Comparison of ENCODE assay signal across 1 cellular context in the genomic region with DNA sequence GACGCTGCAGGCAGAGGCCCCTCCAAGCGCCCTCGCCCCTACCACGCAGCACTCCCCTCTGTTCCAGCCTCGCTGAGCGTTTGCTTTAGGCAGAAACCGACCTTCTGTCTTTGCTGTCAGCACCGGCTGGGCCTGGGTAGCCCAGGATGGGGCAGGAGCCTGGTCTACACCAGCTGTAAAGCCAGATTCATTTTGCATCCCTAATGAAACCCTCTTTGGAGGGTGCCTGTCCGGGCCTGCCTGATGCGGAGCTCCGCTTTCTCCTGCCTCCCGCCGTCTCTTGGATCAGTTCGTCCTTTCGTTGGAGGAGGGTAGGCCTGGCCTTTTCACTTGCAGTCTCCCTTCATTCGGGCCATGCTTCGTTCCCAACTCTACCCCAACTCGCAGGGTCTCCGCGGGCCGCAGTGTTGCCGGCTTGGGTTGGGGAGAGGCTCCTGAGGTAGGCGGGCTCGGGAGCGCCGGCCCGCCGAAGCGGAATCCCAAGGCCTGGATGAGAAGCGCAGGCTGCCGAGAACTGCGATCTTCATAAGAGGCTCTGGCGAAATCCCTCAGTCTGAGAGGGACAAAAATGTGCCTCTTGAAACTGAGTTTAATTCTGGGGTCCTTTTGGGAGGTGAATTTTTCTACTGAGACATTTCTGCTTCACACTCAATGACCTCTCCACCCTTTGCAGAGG.
TF ChIP-seq lines count a peak whose summit lies in the region.

No MANE protein-coding gene starts in this region.

TF ChIP-seq in HEK293, 187 proteins besides CTCF, POLR2A, EP300 and RAD21 (continued from another document and continues in another):
- TF ChIP-seq ZNF704 (tag by site-specific recombination; IDR thresholded peaks at IDR 0.05) (no peak), ZNF558 (tag by site-specific recombination; IDR thresholded peaks at IDR 0.05) (no peak), ZNF747 (tag by site-specific recombination; IDR thresholded peaks at IDR 0.05) (no peak), ZNF76 (tag by site-specific recombination; IDR thresholded peaks at IDR 0.05; ENCODE audit: borderline replicate concordance, low read depth) (0 out of 2 replicates have a peak, but pooled peaks have one; percentile 2), ZNF221 (tag by site-specific recombination; IDR thresholded peaks at IDR 0.05; ENCODE audit: borderline replicate concordance) (no peak), ZNF280D (tag by site-specific recombination; IDR thresholded peaks at IDR 0.05) (no peak), ZNF626 (tag by site-specific recombination; IDR thresholded peaks at IDR 0.05) (no peak), ATF2 (tag by site-specific recombination; IDR thresholded peaks at IDR 0.05; ENCODE audit: low read depth) (no peak), ZNF624 (tag by site-specific recombination; IDR thresholded peaks at IDR 0.05) (peak; percentile 88), ZNF514 (tag by site-specific recombination; IDR thresholded peaks at IDR 0.05) (no peak), HOXA7 (CRISPR knock-in tag; IDR thresholded peaks at IDR 0.05; ENCODE audit: borderline replicate concordance) (no peak), ZFP3 (tag by site-specific recombination; IDR thresholded peaks at IDR 0.05; ENCODE audit: low read depth) (0 out of 2 replicates have a peak, but pooled peaks have one; percentile 8), RBAK (tag by site-specific recombination; IDR thresholded peaks at IDR 0.05) (no peak), ZNF488 (tag by site-specific recombination; IDR thresholded peaks at IDR 0.05) (no peak), ZNF239 (tag by site-specific recombination; IDR thresholded peaks at IDR 0.05) (no peak), ZNF544 (tag by site-specific recombination; IDR thresholded peaks at IDR 0.05) (no peak), ZFP41 (tag by site-specific recombination; IDR thresholded peaks at IDR 0.05; ENCODE audit: borderline replicate concordance) (no peak), PATZ1 (tag by site-specific recombination; IDR thresholded peaks at IDR 0.05) (peak; percentile 44; the same call in 1 of the 2 replicates), ZBTB21 (tag by site-specific recombination; IDR thresholded peaks at IDR 0.05) (no peak), GLI4 (tag by site-specific recombination; IDR thresholded peaks at IDR 0.05) (no peak), ZNF48 (tag by site-specific recombination; IDR thresholded peaks at IDR 0.05) (no peak)
- TF ChIP-seq, protein P1, sequence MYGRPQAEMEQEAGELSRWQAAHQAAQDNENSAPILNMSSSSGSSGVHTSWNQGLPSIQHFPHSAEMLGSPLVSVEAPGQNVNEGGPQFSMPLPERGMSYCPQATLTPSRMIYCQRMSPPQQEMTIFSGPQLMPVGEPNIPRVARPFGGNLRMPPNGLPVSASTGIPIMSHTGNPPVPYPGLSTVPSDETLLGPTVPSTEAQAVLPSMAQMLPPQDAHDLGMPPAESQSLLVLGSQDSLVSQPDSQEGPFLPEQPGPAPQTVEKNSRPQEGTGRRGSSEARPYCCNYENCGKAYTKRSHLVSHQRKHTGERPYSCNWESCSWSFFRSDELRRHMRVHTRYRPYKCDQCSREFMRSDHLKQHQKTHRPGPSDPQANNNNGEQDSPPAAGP (tag by site-specific recombination; IDR thresholded peaks at IDR 0.05), result no peak; the same call in none of the 2 replicates
- TF ChIP-seq, protein P2, sequence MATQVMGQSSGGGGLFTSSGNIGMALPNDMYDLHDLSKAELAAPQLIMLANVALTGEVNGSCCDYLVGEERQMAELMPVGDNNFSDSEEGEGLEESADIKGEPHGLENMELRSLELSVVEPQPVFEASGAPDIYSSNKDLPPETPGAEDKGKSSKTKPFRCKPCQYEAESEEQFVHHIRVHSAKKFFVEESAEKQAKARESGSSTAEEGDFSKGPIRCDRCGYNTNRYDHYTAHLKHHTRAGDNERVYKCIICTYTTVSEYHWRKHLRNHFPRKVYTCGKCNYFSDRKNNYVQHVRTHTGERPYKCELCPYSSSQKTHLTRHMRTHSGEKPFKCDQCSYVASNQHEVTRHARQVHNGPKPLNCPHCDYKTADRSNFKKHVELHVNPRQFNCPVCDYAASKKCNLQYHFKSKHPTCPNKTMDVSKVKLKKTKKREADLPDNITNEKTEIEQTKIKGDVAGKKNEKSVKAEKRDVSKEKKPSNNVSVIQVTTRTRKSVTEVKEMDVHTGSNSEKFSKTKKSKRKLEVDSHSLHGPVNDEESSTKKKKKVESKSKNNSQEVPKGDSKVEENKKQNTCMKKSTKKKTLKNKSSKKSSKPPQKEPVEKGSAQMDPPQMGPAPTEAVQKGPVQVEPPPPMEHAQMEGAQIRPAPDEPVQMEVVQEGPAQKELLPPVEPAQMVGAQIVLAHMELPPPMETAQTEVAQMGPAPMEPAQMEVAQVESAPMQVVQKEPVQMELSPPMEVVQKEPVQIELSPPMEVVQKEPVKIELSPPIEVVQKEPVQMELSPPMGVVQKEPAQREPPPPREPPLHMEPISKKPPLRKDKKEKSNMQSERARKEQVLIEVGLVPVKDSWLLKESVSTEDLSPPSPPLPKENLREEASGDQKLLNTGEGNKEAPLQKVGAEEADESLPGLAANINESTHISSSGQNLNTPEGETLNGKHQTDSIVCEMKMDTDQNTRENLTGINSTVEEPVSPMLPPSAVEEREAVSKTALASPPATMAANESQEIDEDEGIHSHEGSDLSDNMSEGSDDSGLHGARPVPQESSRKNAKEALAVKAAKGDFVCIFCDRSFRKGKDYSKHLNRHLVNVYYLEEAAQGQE (tag by site-specific recombination; IDR thresholded peaks at IDR 0.05), result no peak
- TF ChIP-seq, protein P3, sequence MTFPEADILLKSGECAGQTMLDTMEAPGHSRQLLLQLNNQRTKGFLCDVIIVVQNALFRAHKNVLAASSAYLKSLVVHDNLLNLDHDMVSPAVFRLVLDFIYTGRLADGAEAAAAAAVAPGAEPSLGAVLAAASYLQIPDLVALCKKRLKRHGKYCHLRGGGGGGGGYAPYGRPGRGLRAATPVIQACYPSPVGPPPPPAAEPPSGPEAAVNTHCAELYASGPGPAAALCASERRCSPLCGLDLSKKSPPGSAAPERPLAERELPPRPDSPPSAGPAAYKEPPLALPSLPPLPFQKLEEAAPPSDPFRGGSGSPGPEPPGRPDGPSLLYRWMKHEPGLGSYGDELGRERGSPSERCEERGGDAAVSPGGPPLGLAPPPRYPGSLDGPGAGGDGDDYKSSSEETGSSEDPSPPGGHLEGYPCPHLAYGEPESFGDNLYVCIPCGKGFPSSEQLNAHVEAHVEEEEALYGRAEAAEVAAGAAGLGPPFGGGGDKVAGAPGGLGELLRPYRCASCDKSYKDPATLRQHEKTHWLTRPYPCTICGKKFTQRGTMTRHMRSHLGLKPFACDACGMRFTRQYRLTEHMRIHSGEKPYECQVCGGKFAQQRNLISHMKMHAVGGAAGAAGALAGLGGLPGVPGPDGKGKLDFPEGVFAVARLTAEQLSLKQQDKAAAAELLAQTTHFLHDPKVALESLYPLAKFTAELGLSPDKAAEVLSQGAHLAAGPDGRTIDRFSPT (tag by site-specific recombination; IDR thresholded peaks at IDR 0.05), result no peak
- TF ChIP-seq, protein P4, sequence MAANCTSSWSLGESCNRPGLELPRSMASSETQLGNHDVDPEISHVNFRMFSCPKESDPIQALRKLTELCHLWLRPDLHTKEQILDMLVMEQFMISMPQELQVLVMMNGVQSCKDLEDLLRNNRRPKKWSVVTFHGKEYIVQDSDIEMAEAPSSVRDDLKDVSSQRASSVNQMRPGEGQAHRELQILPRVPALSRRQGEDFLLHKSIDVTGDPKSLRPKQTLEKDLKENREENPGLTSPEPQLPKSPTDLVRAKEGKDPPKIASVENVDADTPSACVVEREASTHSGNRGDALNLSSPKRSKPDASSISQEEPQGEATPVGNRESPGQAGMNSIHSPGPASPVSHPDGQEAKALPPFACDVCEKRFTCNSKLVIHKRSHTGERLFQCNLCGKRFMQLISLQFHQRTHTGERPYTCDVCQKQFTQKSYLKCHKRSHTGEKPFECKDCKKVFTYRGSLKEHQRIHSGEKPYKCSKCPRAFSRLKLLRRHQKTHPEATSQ (tag by site-specific recombination; IDR thresholded peaks at IDR 0.05), result no peak
- TF ChIP-seq, protein P5, sequence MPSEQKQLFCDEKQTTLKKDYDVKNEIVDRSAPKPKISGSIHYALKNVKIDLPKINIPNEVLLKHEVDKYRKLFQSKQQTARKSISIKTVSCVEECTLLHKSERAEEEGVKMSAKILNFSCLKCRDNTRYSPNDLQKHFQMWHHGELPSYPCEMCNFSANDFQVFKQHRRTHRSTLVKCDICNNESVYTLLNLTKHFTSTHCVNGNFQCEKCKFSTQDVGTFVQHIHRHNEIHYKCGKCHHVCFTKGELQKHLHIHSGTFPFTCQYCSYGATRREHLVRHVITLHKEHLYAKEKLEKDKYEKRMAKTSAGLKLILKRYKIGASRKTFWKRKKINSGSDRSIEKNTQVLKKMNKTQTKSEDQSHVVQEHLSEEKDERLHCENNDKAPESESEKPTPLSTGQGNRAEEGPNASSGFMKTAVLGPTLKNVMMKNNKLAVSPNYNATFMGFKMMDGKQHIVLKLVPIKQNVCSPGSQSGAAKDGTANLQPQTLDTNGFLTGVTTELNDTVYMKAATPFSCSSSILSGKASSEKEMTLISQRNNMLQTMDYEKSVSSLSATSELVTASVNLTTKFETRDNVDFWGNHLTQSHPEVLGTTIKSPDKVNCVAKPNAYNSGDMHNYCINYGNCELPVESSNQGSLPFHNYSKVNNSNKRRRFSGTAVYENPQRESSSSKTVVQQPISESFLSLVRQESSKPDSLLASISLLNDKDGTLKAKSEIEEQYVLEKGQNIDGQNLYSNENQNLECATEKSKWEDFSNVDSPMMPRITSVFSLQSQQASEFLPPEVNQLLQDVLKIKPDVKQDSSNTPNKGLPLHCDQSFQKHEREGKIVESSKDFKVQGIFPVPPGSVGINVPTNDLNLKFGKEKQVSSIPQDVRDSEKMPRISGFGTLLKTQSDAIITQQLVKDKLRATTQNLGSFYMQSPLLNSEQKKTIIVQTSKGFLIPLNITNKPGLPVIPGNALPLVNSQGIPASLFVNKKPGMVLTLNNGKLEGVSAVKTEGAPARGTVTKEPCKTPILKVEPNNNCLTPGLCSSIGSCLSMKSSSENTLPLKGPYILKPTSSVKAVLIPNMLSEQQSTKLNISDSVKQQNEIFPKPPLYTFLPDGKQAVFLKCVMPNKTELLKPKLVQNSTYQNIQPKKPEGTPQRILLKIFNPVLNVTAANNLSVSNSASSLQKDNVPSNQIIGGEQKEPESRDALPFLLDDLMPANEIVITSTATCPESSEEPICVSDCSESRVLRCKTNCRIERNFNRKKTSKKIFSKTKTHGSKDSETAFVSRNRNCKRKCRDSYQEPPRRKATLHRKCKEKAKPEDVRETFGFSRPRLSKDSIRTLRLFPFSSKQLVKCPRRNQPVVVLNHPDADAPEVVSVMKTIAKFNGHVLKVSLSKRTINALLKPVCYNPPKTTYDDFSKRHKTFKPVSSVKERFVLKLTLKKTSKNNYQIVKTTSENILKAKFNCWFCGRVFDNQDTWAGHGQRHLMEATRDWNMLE (tag by site-specific recombination; conservative IDR thresholded peaks at IDR 0.05; ENCODE audit: low read depth), result no peak
